1 cellular context compared by ENCODE assay signal in the genomic region with DNA sequence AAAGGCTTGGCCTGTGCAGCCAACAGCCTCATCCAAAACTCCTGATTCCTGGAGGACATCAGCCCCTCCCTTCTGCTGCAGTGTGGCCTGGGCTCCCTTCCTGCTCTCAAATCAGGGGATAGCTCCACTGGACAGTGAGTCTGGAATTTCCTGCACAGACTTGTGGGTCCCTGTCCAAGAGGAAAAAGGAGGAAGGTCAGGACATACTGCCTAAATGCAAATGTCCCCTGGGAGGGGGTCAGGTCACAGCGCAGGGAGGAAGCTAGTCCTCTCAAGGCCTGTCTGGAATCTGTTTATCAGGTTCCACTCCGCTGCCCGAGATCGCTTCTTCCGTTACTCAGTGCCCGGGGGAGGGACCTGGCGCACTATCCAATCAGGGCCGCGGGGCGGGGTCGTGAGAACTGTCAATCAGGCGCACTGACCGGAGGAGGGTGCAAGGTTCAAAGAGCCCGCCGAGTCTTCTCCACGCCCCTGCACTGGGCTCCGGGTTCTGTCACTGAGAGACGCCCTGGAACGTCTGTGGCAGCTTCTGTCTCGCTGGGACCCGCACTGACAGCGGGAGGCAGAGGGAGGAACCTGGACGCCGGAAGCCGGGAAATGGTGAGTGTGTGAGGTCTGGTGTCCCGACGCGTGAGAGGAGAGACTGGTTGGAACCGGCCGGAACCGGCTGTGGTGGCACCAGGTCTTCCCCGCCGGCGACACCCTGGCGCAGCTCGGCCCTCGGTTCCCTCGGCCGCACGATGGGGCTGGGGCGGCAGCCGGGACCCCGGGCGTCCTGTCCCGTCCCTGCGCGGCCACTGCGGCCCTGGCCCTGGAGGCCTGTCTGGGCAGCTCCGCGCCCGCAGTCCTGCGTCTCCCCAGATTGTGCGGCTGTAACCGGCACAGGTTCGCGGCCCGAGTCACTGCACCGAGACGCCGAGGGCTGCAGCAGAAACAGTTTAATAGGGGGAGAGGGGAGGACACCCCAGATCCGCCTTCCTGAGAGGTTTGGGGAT.
A peak's percentile ranks its signal among the peaks of the same experiment; 100 is the strongest.
TF ChIP-seq lines count a peak whose summit lies in the region.

A gene (plus strand): TSS at position 404 of the 995 bp plus-strand sequence. CDS start 194 bp downstream, at position 598.

TF ChIP-seq in K562, 482 proteins besides CTCF, POLR2A, EP300 and RAD21 (continued from another document and continues in another):
- TF ChIP-seq, protein P1, sequence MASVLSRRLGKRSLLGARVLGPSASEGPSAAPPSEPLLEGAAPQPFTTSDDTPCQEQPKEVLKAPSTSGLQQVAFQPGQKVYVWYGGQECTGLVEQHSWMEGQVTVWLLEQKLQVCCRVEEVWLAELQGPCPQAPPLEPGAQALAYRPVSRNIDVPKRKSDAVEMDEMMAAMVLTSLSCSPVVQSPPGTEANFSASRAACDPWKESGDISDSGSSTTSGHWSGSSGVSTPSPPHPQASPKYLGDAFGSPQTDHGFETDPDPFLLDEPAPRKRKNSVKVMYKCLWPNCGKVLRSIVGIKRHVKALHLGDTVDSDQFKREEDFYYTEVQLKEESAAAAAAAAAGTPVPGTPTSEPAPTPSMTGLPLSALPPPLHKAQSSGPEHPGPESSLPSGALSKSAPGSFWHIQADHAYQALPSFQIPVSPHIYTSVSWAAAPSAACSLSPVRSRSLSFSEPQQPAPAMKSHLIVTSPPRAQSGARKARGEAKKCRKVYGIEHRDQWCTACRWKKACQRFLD (CRISPR knock-in tag; IDR thresholded peaks at IDR 0.05) = no peak
- no peak for TF ChIP-seq RBM25 (IDR thresholded peaks at IDR 0.05; ENCODE audit: low read depth, low read length, severe bottlenecking)
- 0 out of 2 replicates have a peak, but pooled peaks have one; percentile 36 for TF ChIP-seq ZNF282 (CRISPR knock-in tag; IDR thresholded peaks at IDR 0.05)
- TF ChIP-seq HNRNPUL1 (IDR thresholded peaks at IDR 0.05; ENCODE audit: low read length) = no peak
- TF ChIP-seq ZNF354B (CRISPR knock-in tag; IDR thresholded peaks at IDR 0.05) = no peak
- TF ChIP-seq, protein P2, sequence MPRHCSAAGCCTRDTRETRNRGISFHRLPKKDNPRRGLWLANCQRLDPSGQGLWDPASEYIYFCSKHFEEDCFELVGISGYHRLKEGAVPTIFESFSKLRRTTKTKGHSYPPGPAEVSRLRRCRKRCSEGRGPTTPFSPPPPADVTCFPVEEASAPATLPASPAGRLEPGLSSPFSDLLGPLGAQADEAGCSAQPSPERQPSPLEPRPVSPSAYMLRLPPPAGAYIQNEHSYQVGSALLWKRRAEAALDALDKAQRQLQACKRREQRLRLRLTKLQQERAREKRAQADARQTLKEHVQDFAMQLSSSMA (CRISPR knock-in tag; IDR thresholded peaks at IDR 0.05) = no peak
- TF ChIP-seq MECOM (CRISPR knock-in tag; IDR thresholded peaks at IDR 0.05) = no peak
- no peak for TF ChIP-seq IRF2 (CRISPR knock-in tag; IDR thresholded peaks at IDR 0.05)
- peak; percentile 73; the same call in 1 of the 2 replicates for TF ChIP-seq NCOA1 (IDR thresholded peaks at IDR 0.05; ENCODE audit: low read depth)
- no peak for TF ChIP-seq ZNF79 (CRISPR knock-in tag; IDR thresholded peaks at IDR 0.05; ENCODE audit: low read depth)
- TF ChIP-seq TARDBP (IDR thresholded peaks at IDR 0.05) = no peak
- no peak for TF ChIP-seq ZZZ3 (IDR thresholded peaks at IDR 0.05)
- peak; percentile 50; the same call in 1 of the 2 replicates for TF ChIP-seq ELF4 (CRISPR knock-in tag; IDR thresholded peaks at IDR 0.05)
- no peak for TF ChIP-seq GATAD2B (IDR thresholded peaks at IDR 0.05; ENCODE audit: borderline replicate concordance)
- no peak for TF ChIP-seq HNRNPH1 (optimal IDR thresholded peaks at IDR 0.05; ENCODE audit: low read depth, low read length)
- TF ChIP-seq, protein P3, sequence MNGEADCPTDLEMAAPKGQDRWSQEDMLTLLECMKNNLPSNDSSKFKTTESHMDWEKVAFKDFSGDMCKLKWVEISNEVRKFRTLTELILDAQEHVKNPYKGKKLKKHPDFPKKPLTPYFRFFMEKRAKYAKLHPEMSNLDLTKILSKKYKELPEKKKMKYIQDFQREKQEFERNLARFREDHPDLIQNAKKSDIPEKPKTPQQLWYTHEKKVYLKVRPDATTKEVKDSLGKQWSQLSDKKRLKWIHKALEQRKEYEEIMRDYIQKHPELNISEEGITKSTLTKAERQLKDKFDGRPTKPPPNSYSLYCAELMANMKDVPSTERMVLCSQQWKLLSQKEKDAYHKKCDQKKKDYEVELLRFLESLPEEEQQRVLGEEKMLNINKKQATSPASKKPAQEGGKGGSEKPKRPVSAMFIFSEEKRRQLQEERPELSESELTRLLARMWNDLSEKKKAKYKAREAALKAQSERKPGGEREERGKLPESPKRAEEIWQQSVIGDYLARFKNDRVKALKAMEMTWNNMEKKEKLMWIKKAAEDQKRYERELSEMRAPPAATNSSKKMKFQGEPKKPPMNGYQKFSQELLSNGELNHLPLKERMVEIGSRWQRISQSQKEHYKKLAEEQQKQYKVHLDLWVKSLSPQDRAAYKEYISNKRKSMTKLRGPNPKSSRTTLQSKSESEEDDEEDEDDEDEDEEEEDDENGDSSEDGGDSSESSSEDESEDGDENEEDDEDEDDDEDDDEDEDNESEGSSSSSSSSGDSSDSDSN (IDR thresholded peaks at IDR 0.05; ENCODE audit: borderline replicate concordance in 1 of 2, low read depth in 2 of 2, low read length in 2 of 2) = peak; percentile 81 to 89
- TF ChIP-seq ZNF444 (CRISPR knock-in tag; IDR thresholded peaks at IDR 0.05) = no peak
- no peak for TF ChIP-seq U2AF1 (optimal IDR thresholded peaks at IDR 0.05; ENCODE audit: low read depth, low read length)
- no peak for TF ChIP-seq YBX1 (IDR thresholded peaks at IDR 0.05)
- TF ChIP-seq CBX1 (IDR thresholded peaks at IDR 0.05; ENCODE audit: low read depth) = peak; percentile 31; the same call in 1 of the 2 replicates
- no peak for TF ChIP-seq KHSRP (IDR thresholded peaks at IDR 0.05)
- TF ChIP-seq SREBF2 (CRISPR knock-in tag; IDR thresholded peaks at IDR 0.05) = no peak
- TF ChIP-seq BRCA1 (IDR thresholded peaks at IDR 0.05) = no peak
- TF ChIP-seq BRCA1 (CRISPR knock-in tag; IDR thresholded peaks at IDR 0.05) = no peak
- no peak for TF ChIP-seq ZBED1 (IDR thresholded peaks at IDR 0.05)
- TF ChIP-seq NBN (IDR thresholded peaks at IDR 0.05; ENCODE audit: low read depth) = 0 out of 2 replicates have a peak, but pooled peaks have one; percentile 65
- TF ChIP-seq SLC30A9 (CRISPR knock-in tag; IDR thresholded peaks at IDR 0.05) = no peak
- TF ChIP-seq, protein P4, sequence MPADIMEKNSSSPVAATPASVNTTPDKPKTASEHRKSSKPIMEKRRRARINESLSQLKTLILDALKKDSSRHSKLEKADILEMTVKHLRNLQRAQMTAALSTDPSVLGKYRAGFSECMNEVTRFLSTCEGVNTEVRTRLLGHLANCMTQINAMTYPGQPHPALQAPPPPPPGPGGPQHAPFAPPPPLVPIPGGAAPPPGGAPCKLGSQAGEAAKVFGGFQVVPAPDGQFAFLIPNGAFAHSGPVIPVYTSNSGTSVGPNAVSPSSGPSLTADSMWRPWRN (IDR thresholded peaks at IDR 0.05; ENCODE audit: low read depth) = 0 out of 2 replicates have a peak, but pooled peaks have one; percentile 41
- no peak for TF ChIP-seq BDP1 (IDR thresholded peaks at IDR 0.05; ENCODE audit: insufficient read depth, insufficient read length)
- no peak for TF ChIP-seq FIP1L1 (IDR thresholded peaks at IDR 0.05; ENCODE audit: low read depth, low read length, poor library complexity, severe bottlenecking)
- TF ChIP-seq SIRT6 (IDR thresholded peaks at IDR 0.05; ENCODE audit: low read depth, low read length) = no peak
- TF ChIP-seq, protein P5, sequence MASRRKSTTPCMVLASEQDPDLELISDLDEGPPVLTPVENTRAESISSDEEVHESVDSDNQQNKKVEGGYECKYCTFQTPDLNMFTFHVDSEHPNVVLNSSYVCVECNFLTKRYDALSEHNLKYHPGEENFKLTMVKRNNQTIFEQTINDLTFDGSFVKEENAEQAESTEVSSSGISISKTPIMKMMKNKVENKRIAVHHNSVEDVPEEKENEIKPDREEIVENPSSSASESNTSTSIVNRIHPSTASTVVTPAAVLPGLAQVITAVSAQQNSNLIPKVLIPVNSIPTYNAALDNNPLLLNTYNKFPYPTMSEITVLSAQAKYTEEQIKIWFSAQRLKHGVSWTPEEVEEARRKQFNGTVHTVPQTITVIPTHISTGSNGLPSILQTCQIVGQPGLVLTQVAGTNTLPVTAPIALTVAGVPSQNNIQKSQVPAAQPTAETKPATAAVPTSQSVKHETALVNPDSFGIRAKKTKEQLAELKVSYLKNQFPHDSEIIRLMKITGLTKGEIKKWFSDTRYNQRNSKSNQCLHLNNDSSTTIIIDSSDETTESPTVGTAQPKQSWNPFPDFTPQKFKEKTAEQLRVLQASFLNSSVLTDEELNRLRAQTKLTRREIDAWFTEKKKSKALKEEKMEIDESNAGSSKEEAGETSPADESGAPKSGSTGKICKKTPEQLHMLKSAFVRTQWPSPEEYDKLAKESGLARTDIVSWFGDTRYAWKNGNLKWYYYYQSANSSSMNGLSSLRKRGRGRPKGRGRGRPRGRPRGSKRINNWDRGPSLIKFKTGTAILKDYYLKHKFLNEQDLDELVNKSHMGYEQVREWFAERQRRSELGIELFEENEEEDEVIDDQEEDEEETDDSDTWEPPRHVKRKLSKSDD (conservative IDR thresholded peaks at IDR 0.05; ENCODE audit: low read length) = no peak
- no peak for TF ChIP-seq ARNT (IDR thresholded peaks at IDR 0.05)
- TF ChIP-seq CHD4 (IDR thresholded peaks at IDR 0.05; ENCODE audit: insufficient read depth, insufficient replicate concordance, low read depth, low read length, poor library complexity, severe bottlenecking) = no peak
- no peak; the same call in 1 of the 2 replicates for TF ChIP-seq HCFC1 (IDR thresholded peaks at IDR 0.05; ENCODE audit: low read depth, low read length)
- TF ChIP-seq KDM5B (IDR thresholded peaks at IDR 0.05; ENCODE audit: insufficient replicate concordance, low read depth, low read length) = peak; percentile 85
- TF ChIP-seq PHF8 (IDR thresholded peaks at IDR 0.05; ENCODE audit: borderline replicate concordance, low read length) = peak; percentile 89; the same call in 1 of the 2 replicates
- no peak for TF ChIP-seq HDAC8 (tag; IDR thresholded peaks at IDR 0.05)
- TF ChIP-seq DACH1 (IDR thresholded peaks at IDR 0.05; ENCODE audit: partially characterized antibody) = no peak
- TF ChIP-seq PHB (CRISPR knock-in tag; IDR thresholded peaks at IDR 0.05) = no peak
- TF ChIP-seq NEUROD1 (IDR thresholded peaks at IDR 0.05; ENCODE audit: borderline replicate concordance, low read depth, low read length, partially characterized antibody) = peak; percentile 32
- TF ChIP-seq ZFP1 (CRISPR knock-in tag; IDR thresholded peaks at IDR 0.05) = no peak
- TF ChIP-seq, protein P6, sequence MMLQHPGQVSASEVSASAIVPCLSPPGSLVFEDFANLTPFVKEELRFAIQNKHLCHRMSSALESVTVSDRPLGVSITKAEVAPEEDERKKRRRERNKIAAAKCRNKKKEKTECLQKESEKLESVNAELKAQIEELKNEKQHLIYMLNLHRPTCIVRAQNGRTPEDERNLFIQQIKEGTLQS (IDR thresholded peaks at IDR 0.05) = no peak
- TF ChIP-seq, protein P6 (CRISPR knock-in tag; conservative IDR thresholded peaks at IDR 0.05) = 0 out of 2 replicates have a peak, but pooled peaks have one; percentile 44
- TF ChIP-seq ZNF551 (CRISPR knock-in tag; IDR thresholded peaks at IDR 0.05) = no peak
- peak; percentile 63; the same call in 1 of the 2 replicates for TF ChIP-seq BHLHE40 (IDR thresholded peaks at IDR 0.05; ENCODE audit: low read length)
- TF ChIP-seq, protein P7, sequence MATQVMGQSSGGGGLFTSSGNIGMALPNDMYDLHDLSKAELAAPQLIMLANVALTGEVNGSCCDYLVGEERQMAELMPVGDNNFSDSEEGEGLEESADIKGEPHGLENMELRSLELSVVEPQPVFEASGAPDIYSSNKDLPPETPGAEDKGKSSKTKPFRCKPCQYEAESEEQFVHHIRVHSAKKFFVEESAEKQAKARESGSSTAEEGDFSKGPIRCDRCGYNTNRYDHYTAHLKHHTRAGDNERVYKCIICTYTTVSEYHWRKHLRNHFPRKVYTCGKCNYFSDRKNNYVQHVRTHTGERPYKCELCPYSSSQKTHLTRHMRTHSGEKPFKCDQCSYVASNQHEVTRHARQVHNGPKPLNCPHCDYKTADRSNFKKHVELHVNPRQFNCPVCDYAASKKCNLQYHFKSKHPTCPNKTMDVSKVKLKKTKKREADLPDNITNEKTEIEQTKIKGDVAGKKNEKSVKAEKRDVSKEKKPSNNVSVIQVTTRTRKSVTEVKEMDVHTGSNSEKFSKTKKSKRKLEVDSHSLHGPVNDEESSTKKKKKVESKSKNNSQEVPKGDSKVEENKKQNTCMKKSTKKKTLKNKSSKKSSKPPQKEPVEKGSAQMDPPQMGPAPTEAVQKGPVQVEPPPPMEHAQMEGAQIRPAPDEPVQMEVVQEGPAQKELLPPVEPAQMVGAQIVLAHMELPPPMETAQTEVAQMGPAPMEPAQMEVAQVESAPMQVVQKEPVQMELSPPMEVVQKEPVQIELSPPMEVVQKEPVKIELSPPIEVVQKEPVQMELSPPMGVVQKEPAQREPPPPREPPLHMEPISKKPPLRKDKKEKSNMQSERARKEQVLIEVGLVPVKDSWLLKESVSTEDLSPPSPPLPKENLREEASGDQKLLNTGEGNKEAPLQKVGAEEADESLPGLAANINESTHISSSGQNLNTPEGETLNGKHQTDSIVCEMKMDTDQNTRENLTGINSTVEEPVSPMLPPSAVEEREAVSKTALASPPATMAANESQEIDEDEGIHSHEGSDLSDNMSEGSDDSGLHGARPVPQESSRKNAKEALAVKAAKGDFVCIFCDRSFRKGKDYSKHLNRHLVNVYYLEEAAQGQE (CRISPR knock-in tag; IDR thresholded peaks at IDR 0.05; ENCODE audit: low read depth) = no peak
- TF ChIP-seq, protein P8, sequence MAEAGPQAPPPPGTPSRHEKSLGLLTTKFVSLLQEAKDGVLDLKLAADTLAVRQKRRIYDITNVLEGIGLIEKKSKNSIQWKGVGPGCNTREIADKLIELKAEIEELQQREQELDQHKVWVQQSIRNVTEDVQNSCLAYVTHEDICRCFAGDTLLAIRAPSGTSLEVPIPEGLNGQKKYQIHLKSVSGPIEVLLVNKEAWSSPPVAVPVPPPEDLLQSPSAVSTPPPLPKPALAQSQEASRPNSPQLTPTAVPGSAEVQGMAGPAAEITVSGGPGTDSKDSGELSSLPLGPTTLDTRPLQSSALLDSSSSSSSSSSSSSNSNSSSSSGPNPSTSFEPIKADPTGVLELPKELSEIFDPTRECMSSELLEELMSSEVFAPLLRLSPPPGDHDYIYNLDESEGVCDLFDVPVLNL (CRISPR knock-in tag; IDR thresholded peaks at IDR 0.05; ENCODE audit: low read depth) = no peak; the same call in 1 of the 2 replicates
- no peak for TF ChIP-seq CCAR2 (IDR thresholded peaks at IDR 0.05; ENCODE audit: low read depth, low read length)
- peak; percentile 91 for TF ChIP-seq ERF (CRISPR knock-in tag; IDR thresholded peaks at IDR 0.05)
- TF ChIP-seq RFX1 (IDR thresholded peaks at IDR 0.05) = no peak
- TF ChIP-seq ZKSCAN8 (CRISPR knock-in tag; IDR thresholded peaks at IDR 0.05) = no peak
